8 cellular contexts compared by ENCODE assay signal in genomic region chrX:20320461-20321159, GRCh38. TPM values are rescaled to one million over a fixed set of nuclear protein-coding genes. Genes with fewer than 3 reads are reported as not detected.
A peak's percentile ranks its signal among the peaks of the same experiment; 100 is the strongest.
DNase-seq lines count a peak whose midpoint lies in the region; ATAC-seq and TF ChIP-seq lines count a peak whose summit lies in the region.

No MANE protein-coding gene starts in this region.

- H3K27ac ChIP-seq in left lung (no peak overlapping the region), psoas muscle (no peak overlapping the region)

- TF ChIP-seq CTCF in left lung (IDR thresholded peaks at IDR 0.05): no peak
- no peak for TF ChIP-seq CTCF in psoas muscle (IDR thresholded peaks at IDR 0.05)

- peak; percentile 93 for ATAC-seq in GM18861 (IDR thresholded peaks at IDR 0.05; ENCODE audit: unreplicated experiment)
- ATAC-seq in HG02938 (IDR thresholded peaks at IDR 0.05; ENCODE audit: unreplicated experiment): peak; percentile 94
- ATAC-seq in left lung: peak; percentile 58
- ATAC-seq in psoas muscle: no peak

- H3K4me1 ChIP-seq in left lung: peaks cover 0 to 6% of the 10 kb centered on the region in 2 donors
- peaks cover 8% of the 10 kb centered on the region for H3K4me1 ChIP-seq in psoas muscle

- no peaks in the 10 kb centered on the region for H3K9me3 ChIP-seq in left lung
- no peaks in the 10 kb centered on the region for H3K9me3 ChIP-seq in psoas muscle

- H3K36me3 ChIP-seq in left lung: no peaks in the 10 kb centered on the region
- H3K36me3 ChIP-seq in psoas muscle (ENCODE audit: insufficient read depth in 1 of 2, low read depth in 1 of 2): no peaks in the 10 kb centered on the region

- no peaks in the 10 kb centered on the region for H3K27me3 ChIP-seq in left lung
- no peaks in the 10 kb centered on the region for H3K27me3 ChIP-seq in psoas muscle (ENCODE audit: insufficient read depth in 3 of 3, low read length in 2 of 3)

- no peak overlapping the region for H3K4me3 ChIP-seq in left lung
- no peak overlapping the region for H3K4me3 ChIP-seq in psoas muscle

- DNase-seq in Ammon's horn (ENCODE audit: low spot score) (peak; percentile 16), NOMO-1 treated with dmso at 0.1 percent for 144 hours (lab: John Stamatoyannopoulos, UW; ENCODE audit: unreplicated experiment) (peak; percentile 91), left lung (no peak), psoas muscle (no peak), DMS79 (lab: John Stamatoyannopoulos, UW) (no peak), GF-D8 (lab: John Stamatoyannopoulos, UW) (no peak)

- intact Hi-C loops in left lung (cut with DNase I) (no loop called here), psoas muscle (cut with DNase I) (no loop called here)

- 55 to 62% (median 56%) methylated on average over 12 of the region's 12 CpGs for WGBS in psoas muscle, 3 donors

RNA-seq across cellular contexts. Expression of gene RPS6KA3, which starts 53.9 kb away (rescaled TPM):
- total RNA-seq in left lung (10 to 100 TPM; 60.8 to 73.5 TPM), psoas muscle (10 to 100 TPM; 56.4 to 91.9 (median 77.2) TPM)
- 10 to 100 TPM; 35.4 to 82.8 (median 39.1) TPM for polyA plus RNA-seq in psoas muscle

Comparison
In these comparisons a context has a peak if more than half of its experiments do, and no peak if none do; other contexts are left out.
1. DNase-seq: peak in Ammon's horn (single experiment) and NOMO-1 treated with dmso at 0.1 percent for 144 hours (single experiment); none in left lung (0 of 2), psoas muscle (0 of 2), DMS79 (single experiment) and GF-D8 (single experiment).
2. ATAC-seq: peak in GM18861 (single experiment), HG02938 (single experiment) and left lung (single experiment); none in psoas muscle (0 of 4).